Comparison of ENCODE assay signal across 27 cellular contexts in the genomic region with DNA sequence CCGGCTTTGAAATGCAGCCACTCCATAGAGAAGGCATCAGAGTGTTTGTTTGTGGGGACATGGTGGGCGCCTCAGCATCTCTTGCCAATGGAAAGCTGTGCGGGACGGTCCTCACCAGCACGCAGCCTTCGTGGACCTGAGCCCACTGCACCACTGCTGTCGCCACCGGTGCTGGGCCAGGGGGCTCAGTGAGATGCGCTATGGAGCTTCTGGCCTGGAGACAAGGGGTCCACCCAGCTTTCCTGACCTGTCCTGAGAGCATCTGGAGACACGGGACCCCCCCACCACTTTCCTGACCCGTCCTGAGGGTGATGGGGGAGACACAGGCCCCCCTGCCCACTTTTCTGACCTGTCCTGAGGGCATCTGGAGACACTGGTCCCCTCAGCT.
"Had no signal": no experiment of that assay in that cellular context is flagged by ENCODE, and none has a peak within 500 bp of the region (broad histone marks: within the 10 kb centered on the region; RNA-seq: fewer than 3 reads in every experiment).

No MANE protein-coding gene starts in this region.

- H3K4me1 ChIP-seq: thyroid gland, tibial artery, transverse colon, upper lobe of left lung, upper lobe of right lung, uterus had no signal

- DNase-seq: stimulated activated CD4-positive, alpha-beta T cell treated with anti-CD3 and anti-CD28 coated beads, Interleukin-2, amount 100 ng/mL, for 48 hours; stimulated activated CD4-positive, alpha-beta T cell treated with anti-CD3 and anti-CD28 coated beads, Interleukin-4, amount 100 ng/mL, for 1 hour; stimulated activated CD4-positive, alpha-beta T cell treated with anti-CD3 and anti-CD28 coated beads, Interleukin-4, amount 100 ng/mL, for 24 hours; stimulated activated CD4-positive, alpha-beta T cell treated with anti-CD3 and anti-CD28 coated beads, Interleukin-4, amount 100 ng/mL, for 4 hours; stimulated activated CD8-positive, alpha-beta memory T cell treated with anti-CD3 and anti-CD28 coated beads, Interleukin-4, amount 100 ng/mL, for 48 hours; stimulated activated naive B cell treated with anti-CD40 and anti-IgM and Interleukin-4, amounts not matched to agents 10 μg/mL and 1 μg/mL and 100 μg/mL, for 72 hours; stimulated activated naive CD4-positive, alpha-beta T cell; stimulated activated naive CD4-positive, alpha-beta T cell treated with Interleukin-2 at 50 U/mL for 16 hours; stimulated activated naive CD8-positive, alpha-beta T cell treated with anti-CD3 and anti-CD28 coated beads, Interleukin-15, amount 100 ng/mL, for 72 hours; stimulated activated naive CD8-positive, alpha-beta T cell treated with anti-CD3 and anti-CD28 coated beads, Interleukin-15, Interleukin-2, amounts not matched to agents 100 U/mL and 50 U/mL, for 24 hours; stomach; substantia nigra; testis; thyroid gland; tibial artery; transverse colon; trophoblast cell; upper lobe of right lung; uterus had no signal

- H3K9me3 ChIP-seq: stomach, suprapubic skin, testis, thoracic aorta, thyroid gland, tibial artery, tibial nerve, transverse colon, upper lobe of left lung, upper lobe of right lung, uterus, vagina had no signal

- ATAC-seq: stimulated activated effector memory CD8-positive, alpha-beta T cell treated with anti-CD3 and anti-CD28 coated beads, Interleukin-12 subunit alpha, Interleukin-12 subunit beta, amount 100 ng/mL, for 72 hours; stimulated activated memory B cell treated with anti-CD40 and anti-IgM and Interleukin-4, amounts not matched to agents 10 μg/mL and 1 μg/mL and 100 μg/mL, for 72 hours; stimulated activated naive B cell treated with anti-CD40 and anti-IgM and Interleukin-4, amounts not matched to agents 10 μg/mL and 1 μg/mL and 100 μg/mL, for 72 hours; stimulated activated naive CD8-positive, alpha-beta T cell treated with anti-CD3 and anti-CD28 coated beads, Interleukin-15, amount 100 ng/mL, for 72 hours; stimulated activated naive CD8-positive, alpha-beta T cell treated with anti-CD3 and anti-CD28 coated beads, Interleukin-15, Interleukin-2, amounts not matched to agents 100 U/mL and 50 U/mL, for 24 hours; upper lobe of right lung had no signal

- H3K4me3 ChIP-seq: stomach, suprapubic skin, testis, thoracic aorta, thyroid gland, tibial artery, tibial nerve, transverse colon, upper lobe of left lung, upper lobe of right lung, uterus, vagina had no signal

- H3K27me3 ChIP-seq: stomach, suprapubic skin, testis, thyroid gland, tibial artery, tibial nerve, transverse colon, upper lobe of left lung, upper lobe of right lung, uterus, vagina had no signal

- H3K36me3 ChIP-seq: transverse colon, uterus had no signal

- FAIRE-seq: urothelium cell line had no signal

- H3K27ac ChIP-seq: stomach, suprapubic skin, testis, thoracic aorta, thyroid gland, tibial artery, tibial nerve, transverse colon, upper lobe of left lung, upper lobe of right lung, uterus, vagina had no signal
